Comparison of ENCODE assay signal across 21 cellular contexts in genomic region chr9:115717711-115718173, GRCh38.
DNase-seq lines count a peak whose midpoint lies in the region; ATAC-seq, FAIRE-seq and TF ChIP-seq lines count a peak whose summit lies in the region.
"Had no signal": no experiment of that assay in that cellular context is flagged by ENCODE, and none has a peak within 500 bp of the region (broad histone marks: within the 10 kb centered on the region; RNA-seq: fewer than 3 reads in every experiment).

No MANE protein-coding gene starts in this region.

- no peak for FAIRE-seq in D721Med (lab: Jason Lieb, UNC)
- FAIRE-seq: endometrium, G401.6 had no signal

- no peaks in the 10 kb centered on the region for H3K9me3 Mint-ChIP-seq in type B pancreatic cell

- H3K27ac Mint-ChIP-seq in type B pancreatic cell, result no peak overlapping the region
- H3K27ac Mint-ChIP-seq: stimulated activated naive CD8-positive, alpha-beta T cell treated with anti-CD3 and anti-CD28 coated beads, Interleukin-15, amount 100 ng/mL, for 72 hours had no signal

- TF ChIP-seq CTCF in fibroblast of the aortic adventitia (IDR thresholded peaks at IDR 0.05; ENCODE audit: insufficient read depth, low read length), result no peak
- TF ChIP-seq CTCF in D721Med (IDR thresholded peaks at IDR 0.05; ENCODE audit: insufficient read depth, missing control alignments), result no peak
- TF ChIP-seq CTCF in type B pancreatic cell (conservative IDR thresholded peaks at IDR 0.05), result no peak

- DNase-seq in ELR (ENCODE audit: low read depth) (peak; percentile 20), RPMI7951 (ENCODE audit: low read depth) (peak; percentile 63), fibroblast of the aortic adventitia (ENCODE audit: low read depth) (peak; percentile 46), skeletal muscle cell (ENCODE audit: low read depth) (peak; percentile 63), D721Med (ENCODE audit: insufficient read length, low spot score) (no peak), type B pancreatic cell (ENCODE audit: extremely low spot score, unreplicated experiment) (no peak)
- DNase-seq: activated CD4-positive, CD25-positive, alpha-beta regulatory T cell treated with anti-CD3 and anti-CD28 coated beads, Interleukin-2, amount 50 U/mL, for 72 hours; activated CD8-positive, alpha-beta memory T cell treated with anti-CD3 and anti-CD28 coated beads, Interleukin-2, amount 50 U/mL, for 4 hours; activated naive CD4-positive, alpha-beta T cell treated with anti-CD3 and anti-CD28 coated beads, Interleukin-2, amount 50 U/mL, for 16 hours; caudate nucleus; MG63; mucosa of descending colon; NCI-H2081; NCI-H774; ovary; Peyer's patch; stimulated activated naive CD8-positive, alpha-beta T cell treated with anti-CD3 and anti-CD28 coated beads, Interleukin-15, amount 100 ng/mL, for 72 hours had no signal

- ATAC-seq in GM19452 (IDR thresholded peaks at IDR 0.05; ENCODE audit: unreplicated experiment), result no peak
- ATAC-seq in HG03097 (IDR thresholded peaks at IDR 0.05; ENCODE audit: low FRiP score, unreplicated experiment), result no peak
- ATAC-seq: mucosa of descending colon; stimulated activated naive CD8-positive, alpha-beta T cell treated with anti-CD3 and anti-CD28 coated beads, Interleukin-15, amount 100 ng/mL, for 72 hours had no signal

- no peaks in the 10 kb centered on the region for H3K27me3 Mint-ChIP-seq in type B pancreatic cell
- H3K27me3 Mint-ChIP-seq: stimulated activated naive CD8-positive, alpha-beta T cell treated with anti-CD3 and anti-CD28 coated beads, Interleukin-15, amount 100 ng/mL, for 72 hours had no signal

- H3K36me3 Mint-ChIP-seq in type B pancreatic cell, result no peaks in the 10 kb centered on the region

- H3K4me3 Mint-ChIP-seq in type B pancreatic cell, result no peak overlapping the region
- H3K4me3 Mint-ChIP-seq: stimulated activated naive CD8-positive, alpha-beta T cell treated with anti-CD3 and anti-CD28 coated beads, Interleukin-15, amount 100 ng/mL, for 72 hours had no signal

- no peak overlapping the region for H3K4me3 ChIP-seq in fibroblast of the aortic adventitia (ENCODE audit: low read depth, low read length)
- H3K4me3 ChIP-seq in skeletal muscle cell (ENCODE audit: low read depth, low read length), result no peak overlapping the region
- H3K4me3 ChIP-seq: MG63, mucosa of descending colon, ovary, Peyer's patch had no signal

- no peaks in the 10 kb centered on the region for H3K4me1 Mint-ChIP-seq in type B pancreatic cell (ENCODE audit: unreplicated experiment)
- H3K4me1 Mint-ChIP-seq: stimulated activated naive CD8-positive, alpha-beta T cell treated with anti-CD3 and anti-CD28 coated beads, Interleukin-15, amount 100 ng/mL, for 72 hours had no signal

Comparison
In these comparisons a context has a peak if more than half of its experiments do, and no peak if none do; other contexts are left out.
1. DNase-seq: peak in ELR (single experiment), RPMI7951 (single experiment), fibroblast of the aortic adventitia (single experiment) and skeletal muscle cell (single experiment); none in D721Med (single experiment) and type B pancreatic cell (single experiment).